In the genomic region with DNA sequence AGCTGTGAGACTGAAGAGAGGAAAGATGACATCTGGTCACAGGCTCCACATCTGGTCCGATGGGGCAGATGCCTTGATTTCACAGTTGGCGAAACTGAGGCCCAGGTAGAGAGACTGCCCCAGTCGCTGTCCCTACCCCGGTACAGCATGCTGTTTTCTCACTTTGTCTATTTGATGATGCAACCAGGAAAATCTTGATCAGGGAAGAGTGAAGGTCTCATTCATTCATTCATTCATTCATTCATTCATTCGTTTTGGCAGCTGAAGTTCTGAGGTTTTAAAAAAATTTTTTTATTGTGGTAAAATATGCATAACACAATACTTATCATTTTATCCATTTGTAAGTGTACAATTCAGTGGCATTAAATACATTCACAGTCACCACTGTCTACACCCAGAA, we compare ENCODE assay signal across 1 cellular context.
A peak's percentile ranks its signal among the peaks of the same experiment; 100 is the strongest.
TF ChIP-seq lines count a peak whose summit lies in the region.

No MANE protein-coding gene starts in this region.

TF ChIP-seq in K562, 482 proteins besides CTCF, POLR2A, EP300 and RAD21:
- TF ChIP-seq ZNF24 (IDR thresholded peaks at IDR 0.05), result peak; percentile 98
- TF ChIP-seq ZBTB1 (CRISPR knock-in tag; IDR thresholded peaks at IDR 0.05; ENCODE audit: borderline replicate concordance, low read depth), result no peak
- TF ChIP-seq, protein P1, sequence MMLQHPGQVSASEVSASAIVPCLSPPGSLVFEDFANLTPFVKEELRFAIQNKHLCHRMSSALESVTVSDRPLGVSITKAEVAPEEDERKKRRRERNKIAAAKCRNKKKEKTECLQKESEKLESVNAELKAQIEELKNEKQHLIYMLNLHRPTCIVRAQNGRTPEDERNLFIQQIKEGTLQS (IDR thresholded peaks at IDR 0.05), result peak; percentile 83
- TF ChIP-seq, protein P1 (CRISPR knock-in tag; conservative IDR thresholded peaks at IDR 0.05), result no peak
- peak; percentile 36; the same call in 1 of the 2 replicates for TF ChIP-seq CEBPG (CRISPR knock-in tag; IDR thresholded peaks at IDR 0.05)
- peak; percentile 34 to 47; a peak in 1 of 4 replicates for TF ChIP-seq CEBPG (tag; conservative IDR thresholded peaks at IDR 0.05 in 1 of 2, IDR thresholded peaks at IDR 0.05 in 1 of 2)
- 0 out of 2 replicates have a peak, but pooled peaks have one; percentile 16 for TF ChIP-seq ZSCAN32 (CRISPR knock-in tag; IDR thresholded peaks at IDR 0.05)
- TF ChIP-seq, protein P2, sequence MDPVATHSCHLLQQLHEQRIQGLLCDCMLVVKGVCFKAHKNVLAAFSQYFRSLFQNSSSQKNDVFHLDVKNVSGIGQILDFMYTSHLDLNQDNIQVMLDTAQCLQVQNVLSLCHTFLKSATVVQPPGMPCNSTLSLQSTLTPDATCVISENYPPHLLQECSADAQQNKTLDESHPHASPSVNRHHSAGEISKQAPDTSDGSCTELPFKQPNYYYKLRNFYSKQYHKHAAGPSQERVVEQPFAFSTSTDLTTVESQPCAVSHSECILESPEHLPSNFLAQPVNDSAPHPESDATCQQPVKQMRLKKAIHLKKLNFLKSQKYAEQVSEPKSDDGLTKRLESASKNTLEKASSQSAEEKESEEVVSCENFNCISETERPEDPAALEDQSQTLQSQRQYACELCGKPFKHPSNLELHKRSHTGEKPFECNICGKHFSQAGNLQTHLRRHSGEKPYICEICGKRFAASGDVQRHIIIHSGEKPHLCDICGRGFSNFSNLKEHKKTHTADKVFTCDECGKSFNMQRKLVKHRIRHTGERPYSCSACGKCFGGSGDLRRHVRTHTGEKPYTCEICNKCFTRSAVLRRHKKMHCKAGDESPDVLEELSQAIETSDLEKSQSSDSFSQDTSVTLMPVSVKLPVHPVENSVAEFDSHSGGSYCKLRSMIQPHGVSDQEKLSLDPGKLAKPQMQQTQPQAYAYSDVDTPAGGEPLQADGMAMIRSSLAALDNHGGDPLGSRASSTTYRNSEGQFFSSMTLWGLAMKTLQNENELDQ (CRISPR knock-in tag; IDR thresholded peaks at IDR 0.05; ENCODE audit: borderline replicate concordance), result no peak
- TF ChIP-seq CEBPB (tag; IDR thresholded peaks at IDR 0.05), result 0 out of 2 replicates have a peak, but pooled peaks have one; percentile 22
- TF ChIP-seq ZNF408 (CRISPR knock-in tag; IDR thresholded peaks at IDR 0.05; ENCODE audit: low read depth), result no peak
TF ChIP-seq in K562: peak in this region for 5.
